Comparison of ENCODE assay signal across 8 cellular contexts in genomic region chr17:18857864-18858566, GRCh38. TPM values are rescaled to one million over a fixed set of nuclear protein-coding genes. Genes with fewer than 3 reads are reported as not detected.
DNase-seq lines count a peak whose midpoint lies in the region; ATAC-seq and FAIRE-seq lines count a peak whose summit lies in the region.

A gene with protein sequence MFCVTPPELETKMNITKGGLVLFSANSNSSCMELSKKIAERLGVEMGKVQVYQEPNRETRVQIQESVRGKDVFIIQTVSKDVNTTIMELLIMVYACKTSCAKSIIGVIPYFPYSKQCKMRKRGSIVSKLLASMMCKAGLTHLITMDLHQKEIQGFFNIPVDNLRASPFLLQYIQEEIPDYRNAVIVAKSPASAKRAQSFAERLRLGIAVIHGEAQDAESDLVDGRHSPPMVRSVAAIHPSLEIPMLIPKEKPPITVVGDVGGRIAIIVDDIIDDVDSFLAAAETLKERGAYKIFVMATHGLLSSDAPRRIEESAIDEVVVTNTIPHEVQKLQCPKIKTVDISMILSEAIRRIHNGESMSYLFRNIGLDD (plus strand): TSS chr17:18858131. CDS start chr17:18865834, 7,703 bp downstream.

- ATAC-seq in GM21737 (IDR thresholded peaks at IDR 0.05; ENCODE audit: unreplicated experiment), result peak; percentile 65

- H3K9me3 ChIP-seq in esophagus (ENCODE audit: control insufficient read depth in 2 of 2, insufficient read depth in 1 of 2, low read depth in 1 of 2, low read length in 1 of 2), result no peaks in the 10 kb centered on the region
- no peaks in the 10 kb centered on the region for H3K9me3 ChIP-seq in muscle layer of colon (ENCODE audit: low read length)

- H3K27ac ChIP-seq in esophagus (ENCODE audit: low read depth in 2 of 2, low read length in 1 of 2), result peak within 1 kb of the TSS; percentile 89 to 94
- H3K27ac ChIP-seq in muscle layer of colon (ENCODE audit: low read depth, low read length), result peak within 1 kb of the TSS; percentile 91

- no peak for FAIRE-seq in RCC 7860 (lab: Jason Lieb, UNC)

- H3K36me3 ChIP-seq in esophagus (ENCODE audit: control insufficient read depth in 2 of 2, insufficient read depth in 2 of 2, low read length in 1 of 2) (no peaks in the 10 kb centered on the region), muscle layer of colon (ENCODE audit: insufficient read depth, low read length) (no peaks in the 10 kb centered on the region)

- H3K4me1 ChIP-seq in esophagus (ENCODE audit: control insufficient read depth in 2 of 2, insufficient read depth in 2 of 2, low read length in 1 of 2), result no peaks in the 10 kb centered on the region
- peaks cover 24% of the 10 kb centered on the region for H3K4me1 ChIP-seq in muscle layer of colon (ENCODE audit: insufficient read depth, low read length)

- DNase-seq in DMS 273 (lab: John Stamatoyannopoulos, UW; ENCODE audit: unreplicated experiment) (peak; percentile 96), Kasumi-1 (lab: John Stamatoyannopoulos, UW) (peak; percentile 57 to 65), RCC 7860 (ENCODE audit: low spot score) (peak; percentile 73)
- peak; percentile 95 for DNase-seq in activated T-cell treated with anti-CD3 and anti-CD28 coated beads, Interleukin-2, amount 50 U/mL, for 48 hours
- peak; percentile 96 for DNase-seq in stimulated activated CD8-positive, alpha-beta memory T cell treated with anti-CD3 and anti-CD28 coated beads, Interleukin-4, amount 100 ng/mL, for 48 hours

- peak within 1 kb of the TSS; percentile 85 for H3K9ac ChIP-seq in muscle layer of colon (ENCODE audit: low read length)

- H3K27me3 ChIP-seq in esophagus (ENCODE audit: control insufficient read depth in 1 of 2, insufficient read depth in 2 of 2, low read length in 2 of 2) (no peaks in the 10 kb centered on the region), muscle layer of colon (ENCODE audit: control insufficient read depth in 1 of 2, insufficient read depth in 2 of 2, low read length in 2 of 2) (no peaks in the 10 kb centered on the region)

- 0 to 2% methylated on average over 30 to 58 of the region's 58 CpGs for WGBS in esophagus, 2 donors

- H3K4me3 ChIP-seq in esophagus (ENCODE audit: low read depth in 1 of 2, low read length in 2 of 2) (peak within 1 kb of the TSS; percentile 72 to 83), muscle layer of colon (ENCODE audit: low read depth in 1 of 2, low read length in 2 of 2) (peak within 1 kb of the TSS; percentile 56 to 69)

RNA-seq across cellular contexts. Expression of the gene that starts here (rescaled TPM):
- polyA plus RNA-seq in esophagus, result 10 to 100 TPM; 14.7 to 20.3 TPM

Comparison
In these comparisons a context has a peak if more than half of its experiments do, and no peak if none do; other contexts are left out.
1. Peak in every context shown above with its lines: DNase-seq, ATAC-seq, H3K4me3 ChIP-seq and H3K27ac ChIP-seq.